28 cellular contexts compared by ENCODE assay signal in the genomic region with DNA sequence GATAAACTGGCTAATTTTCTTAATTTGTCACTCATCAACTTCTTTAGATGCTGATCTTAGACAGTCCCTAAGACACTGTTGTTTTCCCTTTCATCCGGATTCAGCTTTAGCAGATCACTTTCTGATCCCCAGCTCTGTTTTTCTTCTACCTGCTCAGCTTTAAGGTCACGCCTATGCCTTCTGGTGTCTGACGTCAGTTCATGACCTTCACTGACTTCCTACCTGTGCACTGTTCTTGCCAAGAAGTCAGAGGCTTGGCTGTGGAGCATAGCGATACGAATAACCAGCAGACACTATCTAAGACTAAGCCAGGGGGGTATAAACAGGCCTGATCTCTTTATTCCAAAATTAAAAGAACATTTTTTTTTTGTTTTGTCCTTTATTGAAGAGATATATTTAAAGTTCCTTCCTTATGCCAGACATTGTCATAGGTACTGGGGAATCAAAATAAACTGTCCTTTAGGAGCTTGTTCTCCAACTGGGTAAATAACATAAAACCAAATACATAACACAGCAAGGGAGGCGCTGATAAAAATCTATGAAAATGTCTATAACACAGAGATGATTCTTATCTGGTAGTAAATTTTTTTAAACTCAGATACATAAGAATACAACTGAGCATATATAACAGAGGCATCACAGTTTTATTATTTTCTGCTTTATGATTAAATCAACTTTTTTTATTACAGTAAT.
DNase-seq lines count a peak whose midpoint lies in the region; ATAC-seq, FAIRE-seq and TF ChIP-seq lines count a peak whose summit lies in the region.
"Had no signal": no experiment of that assay in that cellular context is flagged by ENCODE, and none has a peak within 500 bp of the region (broad histone marks: within the 10 kb centered on the region; RNA-seq: fewer than 3 reads in every experiment).

No MANE protein-coding gene starts in this region.

- no peaks in the 10 kb centered on the region for H4K20me1 ChIP-seq in DND-41 (ENCODE audit: insufficient read depth, low read length)

- H3K9ac ChIP-seq in DND-41 (ENCODE audit: low read depth, low read length) (no peak overlapping the region), mucosa of rectum (ENCODE audit: low read depth in 1 of 2, low read length in 2 of 2) (peak overlapping the region in 1 of 2 donors; percentile 23)

- TF ChIP-seq CTCF in CD4-positive, alpha-beta T cell (IDR thresholded peaks at IDR 0.05) = no peak
- TF ChIP-seq CTCF in DND-41 (IDR thresholded peaks at IDR 0.05; ENCODE audit: borderline replicate concordance, extremely low read depth, low read length, poor library complexity, severe bottlenecking) (no peak), esophagus squamous epithelium (IDR thresholded peaks at IDR 0.05) (no peak), left lung (IDR thresholded peaks at IDR 0.05) (no peak)

- TF ChIP-seq POLR2A in esophagus squamous epithelium (IDR thresholded peaks at IDR 0.05) = no peak

- H3K27me3 Mint-ChIP-seq in CD4-positive, alpha-beta T cell = no peaks in the 10 kb centered on the region
- no peaks in the 10 kb centered on the region for H3K27me3 Mint-ChIP-seq in natural killer cell treated with Interleukin-12 subunit alpha and Interleukin-12 subunit beta and Interleukin-15 and Interleukin-18, amount 100 ng/mL, for 72 hours

- H3K4me1 Mint-ChIP-seq in CD4-positive, alpha-beta T cell (ENCODE audit: low read depth) = peaks cover 9% of the 10 kb centered on the region
- no peaks in the 10 kb centered on the region for H3K4me1 Mint-ChIP-seq in natural killer cell treated with Interleukin-12 subunit alpha and Interleukin-12 subunit beta and Interleukin-15 and Interleukin-18, amount 100 ng/mL, for 72 hours (ENCODE audit: low read depth in 2 of 2)
- H3K4me1 Mint-ChIP-seq: immature natural killer cell had no signal

- H3K27ac ChIP-seq in CD4-positive, alpha-beta T cell (ENCODE audit: low read depth, low read length) = no peak overlapping the region
- H3K27ac ChIP-seq in DND-41 (ENCODE audit: low read length) (no peak overlapping the region), mucosa of rectum (ENCODE audit: low read depth in 2 of 2, low read length in 2 of 2) (peak overlapping the region; percentile 65 to 69), esophagus squamous epithelium (no peak overlapping the region), left lung (no peak overlapping the region)
- H3K27ac ChIP-seq: gastroesophageal sphincter, prostate gland, right lobe of liver, SJSA1 had no signal

- WGBS in esophagus squamous epithelium, 2 donors = 45 to 59% methylated on average over 6 of the region's 6 CpGs

- intact Hi-C loops in CD4-positive, alpha-beta T cell (cut with DNase I, micrococcal nuclease) = loop anchor here in 1 of 2 experiments (5.0 kb wide), 1 partner anchor 98 kb away; no protein-coding TSS in a partner anchor
- intact Hi-C loops in esophagus squamous epithelium (cut with DNase I) = no loop called here
- intact Hi-C loops in left lung (cut with DNase I) = no loop called here

- no peak overlapping the region for H3K4me3 Mint-ChIP-seq in CD4-positive, alpha-beta T cell
- H3K4me3 Mint-ChIP-seq in natural killer cell treated with Interleukin-12 subunit alpha and Interleukin-12 subunit beta and Interleukin-15 and Interleukin-18, amount 100 ng/mL, for 72 hours = no peak overlapping the region
- H3K4me3 Mint-ChIP-seq: activated T-cell treated with anti-CD3 and anti-CD28 coated beads, Interleukin-2, amount 50 U/mL, for 72 hours; immature natural killer cell; type B pancreatic cell had no signal

- DNase-seq in CD4-positive, alpha-beta T cell = peak in 5 of 10 experiments; percentile 1 to 31 (median 5)
- DNase-seq in DND-41 = no peak
- DNase-seq in esophagus squamous epithelium (lab: John Stamatoyannopoulos, UW) = no peak
- no peak for DNase-seq in GM19239 (ENCODE audit: insufficient read length, low spot score)
- no peak for DNase-seq in left lung
- no peak for DNase-seq in natural killer cell treated with Interleukin-12 subunit alpha and Interleukin-12 subunit beta and Interleukin-15 and Interleukin-18, amount 100 ng/mL, for 72 hours (ENCODE audit: low spot score)
- DNase-seq: activated CD4-positive, alpha-beta T cell treated with anti-CD3 and anti-CD28 coated beads, Interleukin-2, amount 50 U/mL, for 48 hours; activated T-cell treated with anti-CD3 and anti-CD28 coated beads, Interleukin-2, amount 50 U/mL, for 72 hours; COR-L47; DMS79; GDM1; immature natural killer cell; mesenchymal stem cell; NCI-H146; NCI-H345; NCI-H774; right lobe of liver; stimulated activated CD4-positive, alpha-beta T cell treated with anti-CD3 and anti-CD28 coated beads, Interleukin-12 subunit alpha, Interleukin-12 subunit beta, amount 100 ng/mL, for 4 hours; stimulated activated CD4-positive, alpha-beta T cell treated with anti-CD3 and anti-CD28 coated beads, Interleukin-4, amount 100 ng/mL, for 24 hours; substantia nigra had no signal

- no peaks in the 10 kb centered on the region for H3K27me3 ChIP-seq in CD4-positive, alpha-beta T cell (ENCODE audit: control insufficient read depth, insufficient read depth, low read length)
- no peaks in the 10 kb centered on the region for H3K27me3 ChIP-seq in DND-41 (ENCODE audit: insufficient read depth, low read length, poor library complexity)
- no peaks in the 10 kb centered on the region for H3K27me3 ChIP-seq in mucosa of rectum (ENCODE audit: control insufficient read depth in 2 of 2, insufficient read depth in 2 of 2, low read length in 2 of 2)
- no peaks in the 10 kb centered on the region for H3K27me3 ChIP-seq in esophagus squamous epithelium
- no peaks in the 10 kb centered on the region for H3K27me3 ChIP-seq in left lung
- H3K27me3 ChIP-seq: gastroesophageal sphincter, right lobe of liver, SJSA1 had no signal

- no peak overlapping the region for H3K4me2 ChIP-seq in DND-41 (ENCODE audit: insufficient read depth, low read length)

- peak overlapping the region; percentile 13 for H3K27ac Mint-ChIP-seq in CD4-positive, alpha-beta T cell
- no peak overlapping the region for H3K27ac Mint-ChIP-seq in natural killer cell treated with Interleukin-12 subunit alpha and Interleukin-12 subunit beta and Interleukin-15 and Interleukin-18, amount 100 ng/mL, for 72 hours
- H3K27ac Mint-ChIP-seq: activated T-cell treated with anti-CD3 and anti-CD28 coated beads, Interleukin-2, amount 50 U/mL, for 72 hours; immature natural killer cell; type B pancreatic cell had no signal

- H3K36me3 Mint-ChIP-seq in CD4-positive, alpha-beta T cell (ENCODE audit: low read depth) = no peaks in the 10 kb centered on the region
- no peaks in the 10 kb centered on the region for H3K36me3 Mint-ChIP-seq in natural killer cell treated with Interleukin-12 subunit alpha and Interleukin-12 subunit beta and Interleukin-15 and Interleukin-18, amount 100 ng/mL, for 72 hours
- H3K36me3 Mint-ChIP-seq: immature natural killer cell, type B pancreatic cell had no signal

- FAIRE-seq in colon (lab: Jason Lieb, UNC) (peak; percentile 70), GM19239 (lab: Jason Lieb, UNC) (no peak)
- FAIRE-seq: endometrium had no signal

- CTCF ChIA-PET in CD4-positive, alpha-beta T cell (lab: Charles Lee) = interaction anchor here (0.6 kb wide), 1 partner anchor 1781 kb away, joined by 3 read pairs; no protein-coding TSS in a partner anchor

- H3K79me2 ChIP-seq in DND-41 (ENCODE audit: insufficient read depth, low read length) = no peaks in the 10 kb centered on the region

- no peaks in the 10 kb centered on the region for H3K9me3 Mint-ChIP-seq in CD4-positive, alpha-beta T cell
- H3K9me3 Mint-ChIP-seq in natural killer cell treated with Interleukin-12 subunit alpha and Interleukin-12 subunit beta and Interleukin-15 and Interleukin-18, amount 100 ng/mL, for 72 hours = peaks cover 3% of the 10 kb centered on the region
- H3K9me3 Mint-ChIP-seq: type B pancreatic cell had no signal

- H3K4me3 ChIP-seq in DND-41 (ENCODE audit: low read depth in 1 of 2, low read length in 2 of 2) (no peak overlapping the region), mucosa of rectum (ENCODE audit: low read length in 2 of 2) (no peak overlapping the region), esophagus squamous epithelium (no peak overlapping the region), left lung (no peak overlapping the region)
- H3K4me3 ChIP-seq: gastroesophageal sphincter, prostate gland, right lobe of liver, SJSA1 had no signal

- no peaks in the 10 kb centered on the region for H3K4me1 ChIP-seq in DND-41 (ENCODE audit: insufficient read depth, low read length)
- H3K4me1 ChIP-seq in mucosa of rectum (ENCODE audit: control insufficient read depth in 2 of 2, insufficient read depth in 2 of 2, low read length in 2 of 2) = peaks cover 2 to 10% of the 10 kb centered on the region in 2 donors
- no peaks in the 10 kb centered on the region for H3K4me1 ChIP-seq in esophagus squamous epithelium
- no peaks in the 10 kb centered on the region for H3K4me1 ChIP-seq in left lung
- H3K4me1 ChIP-seq: gastroesophageal sphincter, right lobe of liver, SJSA1 had no signal

- POLR2A ChIA-PET in CD4-positive, alpha-beta T cell (lab: Charles Lee) = no interaction called here

- peak; percentile 98 for ATAC-seq in CD4-positive, alpha-beta T cell (ENCODE audit: poor library complexity)
- 0 out of 3 replicates have a peak, but pooled peaks have one; percentile 14 for ATAC-seq in DND-41 (ENCODE audit: insufficient read depth, low read depth)
- no peak for ATAC-seq in left lung
- no peak for ATAC-seq in natural killer cell treated with Interleukin-12 subunit alpha and Interleukin-12 subunit beta and Interleukin-15 and Interleukin-18, amount 100 ng/mL, for 72 hours
- ATAC-seq: activated T-cell treated with anti-CD3 and anti-CD28 coated beads, Interleukin-2, amount 50 U/mL, for 72 hours; gastroesophageal sphincter; HCT116 had no signal

- H3K36me3 ChIP-seq in DND-41 (ENCODE audit: insufficient read depth, low read length) (no peaks in the 10 kb centered on the region), mucosa of rectum (ENCODE audit: control insufficient read depth in 2 of 2, insufficient read depth in 2 of 2, low read length in 2 of 2) (no peaks in the 10 kb centered on the region), esophagus squamous epithelium (no peaks in the 10 kb centered on the region), left lung (no peaks in the 10 kb centered on the region)
- H3K36me3 ChIP-seq: gastroesophageal sphincter, prostate gland, right lobe of liver, SJSA1 had no signal

- no peak overlapping the region for H2AFZ ChIP-seq in DND-41 (ENCODE audit: low read depth, low read length)

- H3K9me3 ChIP-seq in CD4-positive, alpha-beta T cell (ENCODE audit: control insufficient read depth, low read length) = no peaks in the 10 kb centered on the region
- no peaks in the 10 kb centered on the region for H3K9me3 ChIP-seq in DND-41 (ENCODE audit: insufficient read depth, low read length, severe bottlenecking)
- no peaks in the 10 kb centered on the region for H3K9me3 ChIP-seq in mucosa of rectum (ENCODE audit: control insufficient read depth in 2 of 2, low read length in 2 of 2)
- no peaks in the 10 kb centered on the region for H3K9me3 ChIP-seq in esophagus squamous epithelium
- H3K9me3 ChIP-seq in left lung = peaks cover 0 to 6% of the 10 kb centered on the region in 2 donors
- H3K9me3 ChIP-seq: prostate gland, right lobe of liver, SJSA1 had no signal

Comparison
In these comparisons a context has a peak if more than half of its experiments do, and no peak if none do; other contexts are left out.
1. ATAC-seq: peak in CD4-positive, alpha-beta T cell (single experiment) and DND-41 (single experiment); none in left lung (single experiment) and natural killer cell treated with Interleukin-12 subunit alpha and Interleukin-12 subunit beta and Interleukin-15 and Interleukin-18, amount 100 ng/mL, for 72 hours (0 of 2).
2. H3K27ac ChIP-seq: peak in mucosa of rectum (2 of 2); none in CD4-positive, alpha-beta T cell (single experiment), DND-41 (single experiment), esophagus squamous epithelium (0 of 4) and left lung (0 of 2).